Comparison of ENCODE assay signal across 8 cellular contexts in the genomic region with DNA sequence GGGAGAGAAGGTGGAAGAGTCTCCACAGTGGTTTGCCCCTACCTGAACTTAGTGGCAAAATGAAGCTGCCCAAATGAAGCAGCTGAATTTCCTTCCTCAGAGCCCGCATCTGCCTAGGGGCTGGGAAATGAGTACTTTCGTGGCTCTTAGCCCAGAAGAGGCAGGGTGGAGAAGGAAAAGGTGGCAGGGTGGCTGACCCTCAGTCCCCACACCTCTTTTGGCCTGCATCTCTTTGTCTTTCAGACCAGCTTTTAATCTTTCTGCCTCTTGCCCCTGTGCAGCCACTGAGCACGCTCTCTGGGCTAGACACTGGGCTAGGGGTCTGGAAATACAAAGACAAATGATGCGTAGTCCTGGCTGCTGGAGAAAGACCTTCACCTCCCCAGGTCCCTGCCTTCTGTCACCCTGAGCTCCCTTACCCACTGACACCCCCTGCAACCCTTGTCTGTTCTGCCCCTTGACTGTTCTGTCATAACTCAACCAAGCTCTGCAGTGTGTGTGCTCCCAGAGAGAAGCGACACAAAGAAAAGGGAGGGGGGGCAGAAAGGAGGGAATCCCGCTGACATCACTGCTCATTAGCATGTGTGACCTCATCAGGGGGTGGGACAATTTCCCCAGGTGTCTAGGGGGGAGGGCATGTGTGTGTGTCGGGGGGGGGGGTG. TPM values are rescaled to one million over a fixed set of nuclear protein-coding genes. Genes with fewer than 3 reads are reported as not detected.
DNase-seq lines count a peak whose midpoint lies in the region; ATAC-seq and TF ChIP-seq lines count a peak whose summit lies in the region.

No MANE protein-coding gene starts in this region.

- H3K79me2 ChIP-seq in neural progenitor cell (ENCODE audit: low read depth) = no peaks in the 10 kb centered on the region

- peak overlapping the region; percentile 79 for H3K4me2 ChIP-seq in neural progenitor cell

- H3K4me1 Mint-ChIP-seq in activated naive CD8-positive, alpha-beta T cell treated with anti-CD3 and anti-CD28 coated beads, Interleukin-2, amount 50 U/mL, for 24 hours = peaks cover 31% of the 10 kb centered on the region
- peaks cover 34% of the 10 kb centered on the region for H3K4me1 Mint-ChIP-seq in activated naive CD8-positive, alpha-beta T cell treated with anti-CD3 and anti-CD28 coated beads for 36 hours
- H3K4me1 Mint-ChIP-seq in neural progenitor cell = peaks cover 55% of the 10 kb centered on the region
- peaks cover 13% of the 10 kb centered on the region for H3K4me1 Mint-ChIP-seq in T-helper 2 cell treated with Interferon-gamma antibody and Interleukin-4, amounts not matched to agents 5 μg/mL and 100 μg/mL, for 36 hours (ENCODE audit: low read depth)

- DNase-seq in activated naive CD8-positive, alpha-beta T cell treated with anti-CD3 and anti-CD28 coated beads, Interleukin-2, amount 50 U/mL, for 24 hours = peak; percentile 30
- DNase-seq in activated naive CD8-positive, alpha-beta T cell treated with anti-CD3 and anti-CD28 coated beads for 36 hours = no peak
- DNase-seq in RWPE1 (ENCODE audit: low spot score) (peak; percentile 71), neural progenitor cell (ENCODE audit: low spot score) (peak; percentile 82), D341Med (ENCODE audit: low spot score) (no peak)
- peak in 2 of 3 donors; percentile 18 to 21 for DNase-seq in effector memory CD4-positive, alpha-beta T cell
- DNase-seq in T-helper 2 cell treated with Interferon-gamma antibody and Interleukin-4, amounts not matched to agents 5 μg/mL and 100 μg/mL, for 36 hours (ENCODE audit: low spot score) = no peak

- POLR2A ChIA-PET in RWPE1 (lab: Yijun Ruan, JAX; ENCODE audit: low non-redundant PET) = no interaction called here

- TF ChIP-seq CTCF in RWPE1 (conservative IDR thresholded peaks at IDR 0.05; ENCODE audit: low read depth) = no peak
- no peak for TF ChIP-seq CTCF in neural progenitor cell (IDR thresholded peaks at IDR 0.05)

- H3K27ac ChIP-seq in RWPE1 = peak overlapping the region; percentile 45
- no peak overlapping the region for H3K27ac ChIP-seq in effector memory CD4-positive, alpha-beta T cell (ENCODE audit: insufficient read depth, low read length, poor library complexity, severe bottlenecking)
- H3K27ac ChIP-seq in neural progenitor cell = peak overlapping the region; percentile 41

- no peak overlapping the region for H3K27ac Mint-ChIP-seq in activated naive CD8-positive, alpha-beta T cell treated with anti-CD3 and anti-CD28 coated beads, Interleukin-2, amount 50 U/mL, for 24 hours
- no peak overlapping the region for H3K27ac Mint-ChIP-seq in activated naive CD8-positive, alpha-beta T cell treated with anti-CD3 and anti-CD28 coated beads for 36 hours
- peak overlapping the region; percentile 97 for H3K27ac Mint-ChIP-seq in neural progenitor cell
- H3K27ac Mint-ChIP-seq in T-helper 2 cell treated with Interferon-gamma antibody and Interleukin-4, amounts not matched to agents 5 μg/mL and 100 μg/mL, for 36 hours = no peak overlapping the region

- CTCF ChIA-PET in RWPE1 (lab: Yijun Ruan, JAX) = interaction anchor here (1.9 to 6.4 kb wide), 2 partner anchors 10 to 18 kb away, joined by 7 to 40 read pairs; a partner anchor contains a TSS

- no peak for ATAC-seq in activated naive CD8-positive, alpha-beta T cell treated with anti-CD3 and anti-CD28 coated beads, Interleukin-2, amount 50 U/mL, for 24 hours
- ATAC-seq in HG03175 (IDR thresholded peaks at IDR 0.05; ENCODE audit: unreplicated experiment) = no peak

- no peak overlapping the region for H3K4me3 Mint-ChIP-seq in activated naive CD8-positive, alpha-beta T cell treated with anti-CD3 and anti-CD28 coated beads, Interleukin-2, amount 50 U/mL, for 24 hours
- no peak overlapping the region for H3K4me3 Mint-ChIP-seq in activated naive CD8-positive, alpha-beta T cell treated with anti-CD3 and anti-CD28 coated beads for 36 hours
- peak overlapping the region; percentile 80 for H3K4me3 Mint-ChIP-seq in neural progenitor cell
- no peak overlapping the region for H3K4me3 Mint-ChIP-seq in T-helper 2 cell treated with Interferon-gamma antibody and Interleukin-4, amounts not matched to agents 5 μg/mL and 100 μg/mL, for 36 hours

- no peaks in the 10 kb centered on the region for H3K9me3 Mint-ChIP-seq in activated naive CD8-positive, alpha-beta T cell treated with anti-CD3 and anti-CD28 coated beads, Interleukin-2, amount 50 U/mL, for 24 hours
- H3K9me3 Mint-ChIP-seq in activated naive CD8-positive, alpha-beta T cell treated with anti-CD3 and anti-CD28 coated beads for 36 hours = no peaks in the 10 kb centered on the region
- H3K9me3 Mint-ChIP-seq in neural progenitor cell = no peaks in the 10 kb centered on the region
- H3K9me3 Mint-ChIP-seq in T-helper 2 cell treated with Interferon-gamma antibody and Interleukin-4, amounts not matched to agents 5 μg/mL and 100 μg/mL, for 36 hours = no peaks in the 10 kb centered on the region

- H4K20me1 ChIP-seq in neural progenitor cell (ENCODE audit: low read depth) = no peaks in the 10 kb centered on the region

- peaks cover 19% of the 10 kb centered on the region for H3K36me3 ChIP-seq in effector memory CD4-positive, alpha-beta T cell (ENCODE audit: control insufficient read depth, insufficient read depth, low read length)
- no peaks in the 10 kb centered on the region for H3K36me3 ChIP-seq in neural progenitor cell

- no peaks in the 10 kb centered on the region for H3K9me3 ChIP-seq in effector memory CD4-positive, alpha-beta T cell (ENCODE audit: control insufficient read depth, low read length)
- H3K9me3 ChIP-seq in neural progenitor cell (ENCODE audit: low read depth) = no peaks in the 10 kb centered on the region

- no peak overlapping the region for H3K9ac ChIP-seq in neural progenitor cell

- H3K4me3 ChIP-seq in effector memory CD4-positive, alpha-beta T cell (ENCODE audit: insufficient read depth, low read depth, low read length, poor library complexity, severe bottlenecking) = no peak overlapping the region
- H3K4me3 ChIP-seq in neural progenitor cell = peak overlapping the region; percentile 39

- H3K27me3 Mint-ChIP-seq in activated naive CD8-positive, alpha-beta T cell treated with anti-CD3 and anti-CD28 coated beads, Interleukin-2, amount 50 U/mL, for 24 hours = no peaks in the 10 kb centered on the region
- no peaks in the 10 kb centered on the region for H3K27me3 Mint-ChIP-seq in activated naive CD8-positive, alpha-beta T cell treated with anti-CD3 and anti-CD28 coated beads for 36 hours
- peaks cover 6% of the 10 kb centered on the region for H3K27me3 Mint-ChIP-seq in neural progenitor cell (ENCODE audit: insufficient read depth, low read depth)
- peaks cover 14% of the 10 kb centered on the region for H3K27me3 Mint-ChIP-seq in T-helper 2 cell treated with Interferon-gamma antibody and Interleukin-4, amounts not matched to agents 5 μg/mL and 100 μg/mL, for 36 hours (ENCODE audit: low read depth)

- H3K36me3 Mint-ChIP-seq in activated naive CD8-positive, alpha-beta T cell treated with anti-CD3 and anti-CD28 coated beads, Interleukin-2, amount 50 U/mL, for 24 hours (ENCODE audit: low read depth) = peaks cover 2% of the 10 kb centered on the region
- H3K36me3 Mint-ChIP-seq in activated naive CD8-positive, alpha-beta T cell treated with anti-CD3 and anti-CD28 coated beads for 36 hours = no peaks in the 10 kb centered on the region
- peaks cover 12% of the 10 kb centered on the region for H3K36me3 Mint-ChIP-seq in neural progenitor cell
- peaks cover 18% of the 10 kb centered on the region for H3K36me3 Mint-ChIP-seq in T-helper 2 cell treated with Interferon-gamma antibody and Interleukin-4, amounts not matched to agents 5 μg/mL and 100 μg/mL, for 36 hours (ENCODE audit: low read depth)

- H3F3A ChIP-seq in neural progenitor cell (ENCODE audit: low read depth) = peaks cover 43% of the 10 kb centered on the region

- H3K27me3 ChIP-seq in effector memory CD4-positive, alpha-beta T cell (replicated peaks; ENCODE audit: control insufficient read depth, insufficient read depth, low read length, poor library complexity, severe bottlenecking) = no peaks in the 10 kb centered on the region
- H3K27me3 ChIP-seq in neural progenitor cell = peaks cover 21% of the 10 kb centered on the region

- peaks cover 12% of the 10 kb centered on the region for H3K4me1 ChIP-seq in effector memory CD4-positive, alpha-beta T cell (ENCODE audit: control insufficient read depth, insufficient read depth, low read length, poor library complexity, severe bottlenecking)
- peaks cover 24% of the 10 kb centered on the region for H3K4me1 ChIP-seq in neural progenitor cell

- H2AFZ ChIP-seq in neural progenitor cell (replicated peaks) = peak overlapping the region; percentile 83

RNA-seq across cellular contexts. Expression of a gene that starts 0.4 kb away (rescaled TPM):
- under 1 TPM; 0.14 to 0.19 TPM for total RNA-seq in activated naive CD8-positive, alpha-beta T cell treated with anti-CD3 and anti-CD28 coated beads for 36 hours
- 1.7 and 3.3 TPM in 2 replicates for total RNA-seq in neural progenitor cell (ENCODE audit: low replicate concordance)

RNA-seq across cellular contexts. Expression of a gene that starts 11.1 kb away (rescaled TPM):
- total RNA-seq in activated naive CD8-positive, alpha-beta T cell treated with anti-CD3 and anti-CD28 coated beads for 36 hours = 10 to 100 TPM; 17.6 to 18.7 TPM
- 0.92 and 4.2 TPM in 2 replicates for total RNA-seq in neural progenitor cell (ENCODE audit: low replicate concordance)

RNA-seq across cellular contexts. Expression of a gene that starts 36.3 kb away (rescaled TPM):
- total RNA-seq in activated naive CD8-positive, alpha-beta T cell treated with anti-CD3 and anti-CD28 coated beads for 36 hours = 10 to 100 TPM; 66.2 to 67.2 TPM
- total RNA-seq in neural progenitor cell (ENCODE audit: low replicate concordance) = 139 and 170 TPM in 2 replicates

RNA-seq across cellular contexts. Expression of a gene that starts 46.3 kb away (rescaled TPM):
- total RNA-seq in activated naive CD8-positive, alpha-beta T cell treated with anti-CD3 and anti-CD28 coated beads for 36 hours = 1 to 10 TPM; 1.1 to 1.8 TPM
- 15.1 and 25.2 TPM in 2 replicates for total RNA-seq in neural progenitor cell (ENCODE audit: low replicate concordance)

RNA-seq across cellular contexts. Expression of a gene that starts 46.5 kb away (rescaled TPM):
- total RNA-seq in activated naive CD8-positive, alpha-beta T cell treated with anti-CD3 and anti-CD28 coated beads for 36 hours = 100 to 1,000 TPM; 169 to 190 TPM
- total RNA-seq in neural progenitor cell (ENCODE audit: low replicate concordance) = 54.6 and 97.6 TPM in 2 replicates

Comparison
In these comparisons a context has a peak if more than half of its experiments do, and no peak if none do; other contexts are left out.
1. DNase-seq: peak in activated naive CD8-positive, alpha-beta T cell treated with anti-CD3 and anti-CD28 coated beads, Interleukin-2, amount 50 U/mL, for 24 hours (single experiment), RWPE1 (single experiment), effector memory CD4-positive, alpha-beta T cell (2 of 3) and neural progenitor cell (single experiment); none in activated naive CD8-positive, alpha-beta T cell treated with anti-CD3 and anti-CD28 coated beads for 36 hours (single experiment), D341Med (single experiment) and T-helper 2 cell treated with Interferon-gamma antibody and Interleukin-4, amounts not matched to agents 5 μg/mL and 100 μg/mL, for 36 hours (single experiment).